Comparison of ENCODE assay signal across 18 cellular contexts in the genomic region with DNA sequence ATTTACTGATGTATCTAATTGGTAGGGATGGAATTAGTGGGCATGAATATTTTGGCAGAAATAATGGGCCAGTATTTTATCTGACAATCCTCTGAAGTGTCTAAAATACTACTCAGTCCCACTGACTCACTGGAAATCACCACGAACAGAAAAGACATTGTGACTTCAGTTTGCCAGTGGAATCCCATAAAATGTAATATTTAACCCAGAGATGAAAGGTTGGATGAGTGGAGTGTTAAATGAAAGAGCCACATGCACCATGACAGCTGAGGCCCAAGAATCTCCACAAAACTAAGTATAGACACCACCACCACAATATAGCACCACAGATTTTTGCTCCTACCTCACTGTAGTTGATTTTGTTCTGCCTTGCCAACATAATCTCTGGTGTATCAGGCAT.
"Had no signal": no experiment of that assay in that cellular context is flagged by ENCODE, and none has a peak within 500 bp of the region (broad histone marks: within the 10 kb centered on the region; RNA-seq: fewer than 3 reads in every experiment).

No MANE protein-coding gene starts in this region.

- H3K36me3 ChIP-seq: cardiac muscle cell, esophagus squamous epithelium, left ventricle myocardium inferior, prostate gland, right lobe of liver, stomach had no signal

- H3K4me3 ChIP-seq: cardiac muscle cell, esophagus squamous epithelium, left ventricle myocardium inferior, prostate gland, right lobe of liver, smooth muscle cell, stomach had no signal

- H3K27ac ChIP-seq: cardiac muscle cell, esophagus squamous epithelium, left ventricle myocardium inferior, prostate gland, right lobe of liver, stomach had no signal

- ATAC-seq: activated CD4-positive, alpha-beta T cell treated with anti-CD3 and anti-CD28 coated beads for 36 hours; WTC11 had no signal

- H3K9me3 ChIP-seq: prostate gland, right lobe of liver had no signal

- H3K27me3 ChIP-seq: cardiac muscle cell, esophagus squamous epithelium, right lobe of liver, stomach had no signal

- DNase-seq: activated CD4-positive, alpha-beta T cell treated with anti-CD3 and anti-CD28 coated beads for 36 hours; activated CD4-positive, alpha-beta T cell treated with anti-CD3 and anti-CD28 coated beads, Interleukin-2, amount 50 U/mL, for 48 hours; activated naive CD4-positive, alpha-beta T cell; activated naive CD8-positive, alpha-beta T cell treated with anti-CD3 and anti-CD28 coated beads for 36 hours; amniotic stem cell; effector CD8-positive, alpha-beta T cell; esophagus squamous epithelium; islet precursor cell; left ventricle myocardium inferior; mammary epithelial cell; naive B cell; right lobe of liver; stimulated activated CD4-positive, alpha-beta T cell treated with anti-CD3 and anti-CD28 coated beads, Interleukin-4, amount 100 ng/mL, for 1 hour; stomach had no signal

- H3K4me1 ChIP-seq: esophagus squamous epithelium, left ventricle myocardium inferior, prostate gland, right lobe of liver, stomach had no signal

- H3K4me2 ChIP-seq: smooth muscle cell had no signal
